Comparison of ENCODE assay signal across 15 cellular contexts in the genomic region with DNA sequence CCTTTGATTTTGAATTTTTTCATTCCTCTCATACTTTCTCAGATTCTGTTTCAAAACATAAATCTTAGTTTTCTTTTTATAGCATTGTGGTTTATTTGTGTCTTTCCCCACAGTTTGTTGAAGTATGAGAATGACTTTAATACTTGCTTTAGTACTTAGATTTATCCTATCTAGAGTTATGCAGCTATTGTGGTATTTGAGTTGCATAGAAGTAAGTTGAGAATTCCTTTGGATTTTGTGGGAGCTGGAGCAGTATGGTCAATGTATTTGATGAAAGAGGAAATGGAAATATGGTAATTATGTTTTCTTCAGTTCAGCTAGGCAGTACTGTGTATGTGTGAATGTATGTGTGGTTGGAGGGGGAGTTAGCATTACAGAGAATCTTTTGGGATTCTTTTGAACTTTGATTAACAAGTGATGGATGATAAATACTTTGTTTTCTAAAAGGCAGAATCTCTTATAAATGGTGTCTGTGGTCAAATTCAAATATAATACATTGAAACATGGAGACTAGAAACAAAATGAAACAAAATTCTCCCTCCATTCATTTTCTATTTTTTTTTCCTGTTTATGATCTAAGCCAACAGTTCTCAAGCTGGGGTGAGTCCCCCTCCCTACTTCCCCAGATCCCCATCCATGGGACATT. TPM values are rescaled to one million over a fixed set of nuclear protein-coding genes. Genes with fewer than 3 reads are reported as not detected.
A peak's percentile ranks its signal among the peaks of the same experiment; 100 is the strongest.
DNase-seq lines count a peak whose midpoint lies in the region; ATAC-seq, FAIRE-seq and TF ChIP-seq lines count a peak whose summit lies in the region.
"Had no signal": no experiment of that assay in that cellular context is flagged by ENCODE, and none has a peak within 500 bp of the region (broad histone marks: within the 10 kb centered on the region; RNA-seq: fewer than 3 reads in every experiment).

No MANE protein-coding gene starts in this region.

- ATAC-seq in activated T-cell treated with anti-CD3 and anti-CD28 coated beads, Interleukin-2, amount 50 U/mL, for 72 hours (replicated peaks in 1 of 2) = no peak
- no peak for ATAC-seq in GM18498 (IDR thresholded peaks at IDR 0.05; ENCODE audit: unreplicated experiment)
- ATAC-seq in HG03521 (IDR thresholded peaks at IDR 0.05; ENCODE audit: unreplicated experiment) = no peak

- peaks cover 50% of the 10 kb centered on the region for H3K4me1 Mint-ChIP-seq in activated T-cell treated with anti-CD3 and anti-CD28 coated beads, Interleukin-2, amount 50 U/mL, for 72 hours (ENCODE audit: low read depth)
- H3K4me1 Mint-ChIP-seq in endodermal cell = peaks cover 35% of the 10 kb centered on the region

- H3K9ac ChIP-seq in endodermal cell (ENCODE audit: extremely low read depth, low read length, poor library complexity, severe bottlenecking) = no peak overlapping the region

- H3K27me3 Mint-ChIP-seq in activated T-cell treated with anti-CD3 and anti-CD28 coated beads, Interleukin-2, amount 50 U/mL, for 72 hours (ENCODE audit: low read depth) = peaks cover 15% of the 10 kb centered on the region
- H3K27me3 Mint-ChIP-seq in endodermal cell (ENCODE audit: insufficient read depth) = no peaks in the 10 kb centered on the region

- H3K27ac ChIP-seq in endodermal cell (ENCODE audit: low read depth, low read length) (no peak overlapping the region), osteoblast (ENCODE audit: low read depth, low read length) (no peak overlapping the region)
- H3K27ac ChIP-seq: transverse colon had no signal

- TF ChIP-seq CTCF in endodermal cell (conservative IDR thresholded peaks at IDR 0.05) = no peak
- no peak for TF ChIP-seq CTCF in osteoblast (IDR thresholded peaks at IDR 0.05; ENCODE audit: extremely low read depth, low read depth, low read length)
- TF ChIP-seq CTCF in GM20000 (IDR thresholded peaks at IDR 0.05; ENCODE audit: extremely low read depth, missing control alignments) = no peak

- no peak overlapping the region for H2AFZ ChIP-seq in osteoblast (ENCODE audit: low read length)

- peaks cover 70% of the 10 kb centered on the region for H3K79me2 ChIP-seq in osteoblast (ENCODE audit: insufficient read depth, low read length)

- H3K27ac Mint-ChIP-seq in activated T-cell treated with anti-CD3 and anti-CD28 coated beads, Interleukin-2, amount 50 U/mL, for 72 hours = peak overlapping the region; percentile 67
- H3K27ac Mint-ChIP-seq in endodermal cell = no peak overlapping the region

- peaks cover 2% of the 10 kb centered on the region in 2 donors for H3K36me3 Mint-ChIP-seq in activated T-cell treated with anti-CD3 and anti-CD28 coated beads, Interleukin-2, amount 50 U/mL, for 72 hours (ENCODE audit: insufficient read depth in 2 of 2)
- no peaks in the 10 kb centered on the region for H3K36me3 Mint-ChIP-seq in endodermal cell (ENCODE audit: low read depth)
- H3K36me3 Mint-ChIP-seq: immature natural killer cell had no signal

- H3K27me3 ChIP-seq in endodermal cell (ENCODE audit: control insufficient read depth, insufficient read depth, low read length, poor library complexity, severe bottlenecking) (no peaks in the 10 kb centered on the region), osteoblast (ENCODE audit: insufficient read depth, low read length) (no peaks in the 10 kb centered on the region)
- H3K27me3 ChIP-seq: transverse colon had no signal

- H3K4me3 ChIP-seq in endodermal cell (ENCODE audit: low read length) (peak overlapping the region; percentile 99), osteoblast (ENCODE audit: insufficient read depth, low read length) (no peak overlapping the region)
- H3K4me3 ChIP-seq: transverse colon had no signal

- no peaks in the 10 kb centered on the region for H3K9me3 ChIP-seq in endodermal cell (ENCODE audit: control insufficient read depth, low read length)
- no peaks in the 10 kb centered on the region for H3K9me3 ChIP-seq in osteoblast (ENCODE audit: low read depth, low read length)
- H3K9me3 ChIP-seq: transverse colon had no signal

- H3K4me3 Mint-ChIP-seq in activated T-cell treated with anti-CD3 and anti-CD28 coated beads, Interleukin-2, amount 50 U/mL, for 72 hours = peak overlapping the region in 1 of 2 donors; percentile 56
- H3K4me3 Mint-ChIP-seq in endodermal cell = no peak overlapping the region

- no peaks in the 10 kb centered on the region for H3K36me3 ChIP-seq in endodermal cell (ENCODE audit: control insufficient read depth, insufficient read depth, low read length)
- H3K36me3 ChIP-seq in osteoblast (ENCODE audit: insufficient read depth, low read length) = no peaks in the 10 kb centered on the region
- H3K36me3 ChIP-seq: transverse colon had no signal

- TF ChIP-seq POLR2A in H54 (IDR thresholded peaks at IDR 0.05; ENCODE audit: low read depth, low read length) = no peak

- peaks cover 43% of the 10 kb centered on the region for H4K20me1 ChIP-seq in osteoblast (ENCODE audit: insufficient read depth, low read length)

- FAIRE-seq in H54 (lab: Jason Lieb, UNC) = peak; percentile 20

- no peaks in the 10 kb centered on the region for H3K9me3 Mint-ChIP-seq in activated T-cell treated with anti-CD3 and anti-CD28 coated beads, Interleukin-2, amount 50 U/mL, for 72 hours
- H3K9me3 Mint-ChIP-seq in endodermal cell = no peaks in the 10 kb centered on the region
- H3K9me3 Mint-ChIP-seq: immature natural killer cell had no signal

- H3K4me2 ChIP-seq in osteoblast (ENCODE audit: insufficient read depth, low read length) = no peak overlapping the region

- no peaks in the 10 kb centered on the region for H3K4me1 ChIP-seq in endodermal cell (ENCODE audit: control insufficient read depth, insufficient read depth, low read length)
- H3K4me1 ChIP-seq in osteoblast (ENCODE audit: insufficient read depth, low read length) = peaks cover 13% of the 10 kb centered on the region

- DNase-seq in activated T-cell treated with anti-CD3 and anti-CD28 coated beads, Interleukin-2, amount 50 U/mL, for 72 hours = no peak
- DNase-seq in activated T-cell treated with anti-CD3 and anti-CD28 coated beads, Interleukin-2, amount 50 U/mL, for 48 hours = no peak
- DNase-seq in H54 (ENCODE audit: insufficient read length, low spot score) (no peak), endodermal cell (no peak), osteoblast (ENCODE audit: insufficient read length, low spot score, missing footprints) (peak; percentile 14), GM20000 (ENCODE audit: low spot score) (no peak)
- DNase-seq: ACHN, cerebellar nuclear complex, immature natural killer cell, NCI-H2107, NCI-H82, SW 1271, transverse colon had no signal

RNA-seq across cellular contexts. Expression of a gene that starts 3.0 kb away (rescaled TPM):
- 1 to 10 TPM; 3.0 to 4.4 TPM for total RNA-seq in activated T-cell treated with anti-CD3 and anti-CD28 coated beads, Interleukin-2, amount 50 U/mL, for 72 hours
- 10 to 100 TPM; 19.9 to 24.1 TPM for total RNA-seq in endodermal cell
- 24.6 TPM for polyA plus RNA-seq in endodermal cell (2013, experiment 1 of 2)
- 17.5 TPM for polyA plus RNA-seq in endodermal cell (2013, experiment 2 of 2)
- 36.8 and 39.4 TPM in 2 replicates for total RNA-seq in osteoblast
